Comparison of ENCODE assay signal across 26 cellular contexts in genomic region chr4:96097040-96097607, GRCh38.
DNase-seq lines count a peak whose midpoint lies in the region; ATAC-seq, FAIRE-seq and TF ChIP-seq lines count a peak whose summit lies in the region.
"Had no signal": no experiment of that assay in that cellular context is flagged by ENCODE, and none has a peak within 500 bp of the region (broad histone marks: within the 10 kb centered on the region; RNA-seq: fewer than 3 reads in every experiment).

No MANE protein-coding gene starts in this region.

- TF ChIP-seq POLR2A in H1 (IDR thresholded peaks at IDR 0.05; ENCODE audit: control extremely low read depth in 1 of 2, low read depth in 2 of 2, low read length in 2 of 2) (no peak), prostate gland (IDR thresholded peaks at IDR 0.05) (no peak)

- H3K4me2 ChIP-seq in DND-41 (ENCODE audit: insufficient read depth, low read length), result no peak overlapping the region
- H3K4me2 ChIP-seq in H1 (ENCODE audit: insufficient read depth in 1 of 2, low read depth in 2 of 2, low read length in 2 of 2), result 0 out of 4 replicates have a peak overlapping the region, but pooled peaks of 1 of the 2 experiments have one; percentile 10

- peak; percentile 39 for FAIRE-seq in H1 (lab: Jason Lieb, UNC)
- FAIRE-seq: endothelial cell of umbilical vein, GM12892 had no signal

- POLR2A ChIA-PET in H1 (lab: Charles Lee; ENCODE audit: partially characterized antibody), result no interaction called here

- no peak overlapping the region for H2BK20ac ChIP-seq in H1 (ENCODE audit: low read length)

- H3K4ac ChIP-seq in H1 (replicated peaks; ENCODE audit: insufficient read length, low read depth, low read length), result no peak overlapping the region

- H3K9ac ChIP-seq in DND-41 (ENCODE audit: low read depth, low read length) (no peak overlapping the region), H1 (replicated peaks in 1 of 4; ENCODE audit: extremely low read depth in 1 of 4, low read depth in 3 of 4, low read length in 3 of 4) (no peak overlapping the region)

- peak; percentile 11 for DNase-seq in DND-41
- DNase-seq in H1 (ENCODE audit: low read depth in 1 of 2, low spot score in 2 of 2), result no peak
- peak; percentile 26 for DNase-seq in kidney tubule cell (ENCODE audit: low spot score)
- no peak for DNase-seq in HuH-7 (ENCODE audit: low spot score)
- no peak for DNase-seq in prostate gland (ENCODE audit: low spot score)
- DNase-seq in SIG-M5 treated with dmso at 0.1 percent for 504 hours (lab: John Stamatoyannopoulos, UW; ENCODE audit: unreplicated experiment), result no peak
- DNase-seq: activated CD4-positive, alpha-beta T cell treated with anti-CD3 and anti-CD28 coated beads for 1 hour; activated CD8-positive, alpha-beta T cell treated with anti-CD3 and anti-CD28 coated beads for 36 hours; AML-193; aorta; CD8-positive, alpha-beta T cell; cerebellar nuclear complex; EL; H7; head of caudate nucleus; KBM-7; mesendoderm; MM.1S; NCI-H2029 treated with DMSO at 0.1 percent for 48 hours; nucleus accumbens; stimulated activated CD4-positive, alpha-beta T cell treated with anti-CD3 and anti-CD28 coated beads, Interleukin-2, amount 100 ng/mL, for 24 hours; trophoblast cell had no signal

- H3K79me2 ChIP-seq in DND-41 (ENCODE audit: insufficient read depth, low read length), result no peaks in the 10 kb centered on the region
- no peaks in the 10 kb centered on the region for H3K79me2 ChIP-seq in H1 (ENCODE audit: control insufficient read depth in 1 of 2, insufficient read depth in 2 of 2, low read length in 2 of 2)

- no peaks in the 10 kb centered on the region for H3K79me1 ChIP-seq in H1 (ENCODE audit: low read depth, low read length)

- no peak overlapping the region for H2BK15ac ChIP-seq in H1 (ENCODE audit: low read length)

- no peak overlapping the region for H4K8ac ChIP-seq in H1 (ENCODE audit: extremely low read depth, insufficient read depth, low read length)

- no peaks in the 10 kb centered on the region for H3K36me3 ChIP-seq in DND-41 (ENCODE audit: insufficient read depth, low read length)
- H3K36me3 ChIP-seq in H1 (ENCODE audit: control insufficient read depth in 2 of 4, insufficient read depth in 4 of 4, low read length in 3 of 4), result no peaks in the 10 kb centered on the region
- H3K36me3 ChIP-seq in prostate gland, result no peaks in the 10 kb centered on the region

- H3K23ac ChIP-seq in H1 (ENCODE audit: insufficient read length), result no peak overlapping the region

- no peaks in the 10 kb centered on the region for H4K20me1 ChIP-seq in DND-41 (ENCODE audit: insufficient read depth, low read length)
- no peaks in the 10 kb centered on the region for H4K20me1 ChIP-seq in H1 (replicated peaks in 1 of 2; ENCODE audit: control insufficient read depth in 1 of 2, insufficient read depth in 2 of 2, low read length in 2 of 2)

- no peak overlapping the region for H2BK12ac ChIP-seq in H1 (ENCODE audit: low read depth, low read length)

- H3K23me2 ChIP-seq in H1 (ENCODE audit: low read depth, low read length), result no peaks in the 10 kb centered on the region

- H3K27me3 ChIP-seq in DND-41 (ENCODE audit: insufficient read depth, low read length, poor library complexity) (no peaks in the 10 kb centered on the region), H1 (replicated peaks in 1 of 4; ENCODE audit: control insufficient read depth in 3 of 4, extremely low read depth in 1 of 4, insufficient read depth in 3 of 4, low read length in 3 of 4) (no peaks in the 10 kb centered on the region), prostate gland (replicated peaks; ENCODE audit: insufficient read depth) (no peaks in the 10 kb centered on the region)

- H3K27ac ChIP-seq in DND-41 (ENCODE audit: low read length) (no peak overlapping the region), H1 (ENCODE audit: low read depth, low read length) (no peak overlapping the region), prostate gland (no peak overlapping the region)

- no peak for TF ChIP-seq RAD21 in H1 (IDR thresholded peaks at IDR 0.05 in 1 of 2, conservative IDR thresholded peaks at IDR 0.05 in 1 of 2; ENCODE audit: low read depth in 2 of 2, low read length in 2 of 2)

- H3K14ac ChIP-seq in H1 (ENCODE audit: insufficient read length), result no peak overlapping the region

- H3K18ac ChIP-seq in H1 (ENCODE audit: extremely low read depth, low read length), result no peak overlapping the region

- CTCF ChIA-PET in H1 (lab: Charles Lee; ENCODE audit: partially characterized antibody), result no interaction called here

- no peak overlapping the region for H2BK120ac ChIP-seq in H1 (replicated peaks; ENCODE audit: low read depth, low read length)

- no peak overlapping the region for H2AK5ac ChIP-seq in H1 (ENCODE audit: low read depth, low read length)

- H3K56ac ChIP-seq in H1 (replicated peaks; ENCODE audit: insufficient read length, low read depth, low read length), result no peak overlapping the region

- H3K9me3 ChIP-seq in DND-41 (ENCODE audit: insufficient read depth, low read length, severe bottlenecking) (peaks cover 4% of the 10 kb centered on the region), H1 (ENCODE audit: insufficient read depth in 2 of 2, low read depth in 1 of 2, low read length in 1 of 2) (peaks cover 0 to 3% of the 10 kb centered on the region in 2 experiments; a peak in 1 of 4 replicates), prostate gland (no peaks in the 10 kb centered on the region)

- ATAC-seq in DND-41 (ENCODE audit: insufficient read depth, low read depth) (peak; percentile 49; the same call in 2 of the 3 replicates), SK-N-SH treated with all-trans-retinoic acid at 6 μM for 48 hours (no peak), HG02981 (IDR thresholded peaks at IDR 0.05; ENCODE audit: unreplicated experiment) (no peak)
- ATAC-seq: activated CD8-positive, alpha-beta T cell treated with anti-CD3 and anti-CD28 coated beads for 36 hours; CD8-positive, alpha-beta T cell had no signal

- H3K4me3 ChIP-seq in DND-41 (ENCODE audit: low read depth in 1 of 2, low read length in 2 of 2), result no peak overlapping the region
- H3K4me3 ChIP-seq in H1 (ENCODE audit: extremely low read depth in 1 of 4, insufficient read depth in 2 of 4, low read depth in 3 of 4, low read length in 4 of 4), result no peak overlapping the region
- H3K4me3 ChIP-seq in prostate gland, result no peak overlapping the region

- H3K4me1 ChIP-seq in DND-41 (ENCODE audit: insufficient read depth, low read length) (peaks cover 10% of the 10 kb centered on the region), H1 (replicated peaks in 1 of 4; ENCODE audit: control insufficient read depth in 3 of 4, insufficient read depth in 4 of 4, low read length in 3 of 4) (no peaks in the 10 kb centered on the region), prostate gland (replicated peaks) (no peaks in the 10 kb centered on the region)

- H2AFZ ChIP-seq in DND-41 (ENCODE audit: low read depth, low read length) (peak overlapping the region; percentile 39; the same call in 1 of the 2 replicates), H1 (ENCODE audit: low read length) (peak overlapping the region; percentile 48)

- WGBS in H1 (ENCODE audit: extremely low coverage in 1 of 2, insufficient coverage in 1 of 2, insufficient read length in 1 of 2, insufficient replicate concordance in 2 of 2, low coverage in 1 of 2, low lambda C conversion rate in 2 of 2, missing lambda C conversion rate in 1 of 2), 2 experiments, result 74% methylated on average over 7 of the region's 7 CpGs; no CpG with 5 or more reads in 1 of the 2 experiments
- WGBS in prostate gland, result 53% methylated on average over 7 of the region's 7 CpGs

- intact Hi-C loops in prostate gland (cut with DNase I), result no loop called here

- no peak overlapping the region for H4K5ac ChIP-seq in H1 (ENCODE audit: insufficient read length, low read depth, low read length)

- no peak for TF ChIP-seq CTCF in DND-41 (IDR thresholded peaks at IDR 0.05; ENCODE audit: borderline replicate concordance, extremely low read depth, low read length, poor library complexity, severe bottlenecking)
- no peak for TF ChIP-seq CTCF in H1 (IDR thresholded peaks at IDR 0.05; ENCODE audit: control extremely low read depth in 1 of 3, insufficient read depth in 1 of 3, low read depth in 1 of 3, low read length in 3 of 3)
- no peak for TF ChIP-seq CTCF in prostate gland (IDR thresholded peaks at IDR 0.05)

- H2BK5ac ChIP-seq in H1 (ENCODE audit: low read depth, low read length), result no peak overlapping the region

- H4K91ac ChIP-seq in H1 (replicated peaks; ENCODE audit: insufficient read length, low read length), result no peak overlapping the region

- no peak for TF ChIP-seq EP300 in H1 (IDR thresholded peaks at IDR 0.05; ENCODE audit: borderline replicate concordance in 1 of 2, low read depth in 2 of 2, low read length in 2 of 2)

TF ChIP-seq in SK-N-SH treated with all-trans-retinoic acid at 6 μM for 48 hours, 23 proteins besides CTCF, POLR2A, EP300 and RAD21 (continues in another document):
- TF ChIP-seq ISL1 (CRISPR knock-in tag; IDR thresholded peaks at IDR 0.05), result 0 out of 2 replicates have a peak, but pooled peaks have one; percentile 15
- no peak for TF ChIP-seq POU6F1 (CRISPR knock-in tag; IDR thresholded peaks at IDR 0.05; ENCODE audit: borderline replicate concordance, low read depth)

TF ChIP-seq in H1, 55 proteins besides CTCF, POLR2A, EP300 and RAD21 (continues in another document):
- TF ChIP-seq RBBP5 (IDR thresholded peaks at IDR 0.05; ENCODE audit: borderline replicate concordance, low read depth, low read length) (no peak), BACH1 (IDR thresholded peaks at IDR 0.05; ENCODE audit: low read length) (no peak), SIN3A (conservative IDR thresholded peaks at IDR 0.05 in 1 of 2, IDR thresholded peaks at IDR 0.05 in 1 of 2; ENCODE audit: low read depth in 1 of 2, low read length in 2 of 2) (no peak), TAF7 (optimal IDR thresholded peaks at IDR 0.05; ENCODE audit: borderline replicate concordance, low read depth, low read length) (no peak), PHF8 (conservative IDR thresholded peaks at IDR 0.05; ENCODE audit: low read depth, low read length) (no peak), CREB1 (IDR thresholded peaks at IDR 0.05) (no peak), MAX (IDR thresholded peaks at IDR 0.05) (no peak), FOSL1 (IDR thresholded peaks at IDR 0.05; ENCODE audit: insufficient read depth, low read depth, low read length) (no peak), CTBP2 (IDR thresholded peaks at IDR 0.05; ENCODE audit: borderline replicate concordance, insufficient read depth, insufficient read length, low read length) (no peak), CHD1 (IDR thresholded peaks at IDR 0.05; ENCODE audit: low read depth, low read length) (no peak), KDM1A (IDR thresholded peaks at IDR 0.05; ENCODE audit: borderline replicate concordance, low read length) (no peak), SAP30 (IDR thresholded peaks at IDR 0.05; ENCODE audit: insufficient read depth, insufficient replicate concordance, low read length) (no peak)

Comparison
In these comparisons a context has a peak if more than half of its experiments do, and no peak if none do; other contexts are left out.
1. DNase-seq: peak in DND-41 (single experiment) and kidney tubule cell (single experiment); none in H1 (0 of 2), HuH-7 (single experiment), prostate gland (single experiment) and SIG-M5 treated with dmso at 0.1 percent for 504 hours (single experiment).